ENCODE assay signal across 25 cellular contexts in the genomic region with DNA sequence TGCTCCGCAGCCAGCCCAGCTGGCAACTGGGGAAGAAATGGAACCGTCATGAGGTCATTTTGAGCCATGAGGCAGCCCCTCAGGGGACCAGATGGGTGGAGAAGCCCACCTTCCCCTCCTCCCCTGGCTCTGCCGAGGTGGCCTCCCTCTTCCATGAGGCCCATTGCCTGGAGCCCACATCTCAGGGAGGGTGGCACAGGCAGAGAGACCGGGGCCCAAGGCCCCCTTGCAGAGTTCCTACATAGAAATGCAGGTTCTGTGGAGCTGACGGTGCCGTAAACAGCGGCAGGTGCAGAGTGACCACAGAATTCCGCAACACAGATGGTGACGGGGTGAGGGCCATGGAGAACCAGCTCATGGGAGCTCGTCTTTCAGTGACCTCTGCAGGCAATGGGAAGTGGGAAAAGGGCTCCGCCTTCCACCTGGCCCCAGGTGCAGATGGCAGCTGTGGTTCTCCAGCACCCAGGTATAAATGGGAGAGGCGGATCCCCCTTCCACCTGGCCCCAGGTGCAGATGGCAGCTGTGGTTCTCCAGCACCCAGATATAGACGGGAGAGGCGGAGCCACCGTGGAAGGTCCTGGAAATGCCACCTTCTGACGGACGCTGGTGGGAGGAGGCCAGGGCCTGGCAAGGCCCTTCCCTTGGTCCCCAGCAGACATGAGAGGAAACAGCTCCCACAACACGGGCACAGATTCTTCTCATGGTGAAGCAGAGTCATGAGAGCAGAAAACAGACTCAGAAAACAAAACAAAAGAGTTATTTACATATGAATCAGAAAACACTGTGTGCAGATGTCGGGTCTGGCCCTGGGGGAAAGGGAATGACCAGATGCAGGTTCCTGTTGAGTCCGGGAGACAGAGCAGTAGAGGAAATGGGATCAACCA.
A peak's percentile ranks its signal among the peaks of the same experiment; 100 is the strongest.
DNase-seq lines count a peak whose midpoint lies in the region; ATAC-seq, FAIRE-seq and TF ChIP-seq lines count a peak whose summit lies in the region.
"Had no signal": no experiment of that assay in that cellular context is flagged by ENCODE, and none has a peak within 500 bp of the region (broad histone marks: within the 10 kb centered on the region; RNA-seq: fewer than 3 reads in every experiment).

No MANE protein-coding gene starts in this region.

- no peak for FAIRE-seq in pancreas (lab: Jason Lieb, UNC)
- FAIRE-seq: GM12878, islet of Langerhans had no signal

- intact Hi-C loops in pancreas (cut with DNase I): no loop called here

- H3K4me1 ChIP-seq in pancreas: peaks cover 7 to 11% (median 10%) of the 10 kb centered on the region in 3 donors
- H3K4me1 ChIP-seq: colonic mucosa, esophagus squamous epithelium, lower lobe of right lung, psoas muscle, suprapubic skin, uterus had no signal

- DNase-seq in ELF-1 (ENCODE audit: low read depth, low spot score): peak; percentile 77
- peak; percentile 80 for DNase-seq in NCI-H2029 (lab: John Stamatoyannopoulos, UW)
- peak; percentile 51 for DNase-seq in NCI-H774 (lab: John Stamatoyannopoulos, UW)
- peak; percentile 74 to 95 (median 93) for DNase-seq in pancreas
- no peak for DNase-seq in NCI-H1092 treated with DMSO at 0.1 percent for 48 hours (lab: John Stamatoyannopoulos, UW)
- DNase-seq in GM19238 (ENCODE audit: insufficient read length, low spot score): no peak
- DNase-seq in NCI-H2227 treated with DMSO at 0.1 percent for 48 hours (lab: John Stamatoyannopoulos, UW): no peak
- DNase-seq: activated CD4-positive, alpha-beta T cell treated with anti-CD3 and anti-CD28 coated beads, Interleukin-2, amount 50 U/mL, for 48 hours; activated CD4-positive, CD25-positive, alpha-beta regulatory T cell; activated CD8-positive, alpha-beta memory T cell treated with anti-CD3 and anti-CD28 coated beads, Interleukin-2, amount 50 U/mL, for 48 hours; CD8-positive, alpha-beta T cell; colonic mucosa; DMS79; esophagus squamous epithelium; Kasumi-1; lower lobe of right lung; NCI-H226; T-helper 9 cell; uterus had no signal

- TF ChIP-seq CTCF in pancreas (IDR thresholded peaks at IDR 0.05): no peak

- 27 to 30% methylated on average over 20 of the region's 20 CpGs for WGBS in pancreas, 2 donors

- no peak overlapping the region for H3K4me3 ChIP-seq in pancreas
- H3K4me3 ChIP-seq: colonic mucosa, esophagus squamous epithelium, GM12878, lower lobe of right lung, neural progenitor cell, psoas muscle, suprapubic skin, uterus had no signal

- peak overlapping the region; percentile 64 to 79 (median 78) for H3K27ac ChIP-seq in pancreas
- H3K27ac ChIP-seq: colonic mucosa, esophagus squamous epithelium, lower lobe of right lung, neural progenitor cell, psoas muscle, suprapubic skin, uterus had no signal

- no peaks in the 10 kb centered on the region for H3K9me3 ChIP-seq in pancreas
- H3K9me3 ChIP-seq: colonic mucosa, esophagus squamous epithelium, lower lobe of right lung, psoas muscle, suprapubic skin, uterus had no signal

- no peaks in the 10 kb centered on the region for H3K36me3 ChIP-seq in pancreas
- H3K36me3 ChIP-seq: colonic mucosa, esophagus squamous epithelium, lower lobe of right lung, neural progenitor cell, suprapubic skin, uterus had no signal

- ATAC-seq in pancreas: peak; percentile 94 to 96 (median 96)
- ATAC-seq: CD8-positive, alpha-beta T cell; GM12878; lower lobe of right lung; psoas muscle; stimulated activated memory B cell treated with anti-CD40 and anti-IgM and Interleukin-4, amounts not matched to agents 10 μg/mL and 1 μg/mL and 100 μg/mL, for 72 hours had no signal

- no peaks in the 10 kb centered on the region for H3K27me3 ChIP-seq in pancreas
- H3K27me3 ChIP-seq: colonic mucosa, neural progenitor cell, uterus had no signal

Comparison
In these comparisons a context has a peak if more than half of its experiments do, and no peak if none do; other contexts are left out.
1. DNase-seq: peak in ELF-1 (single experiment), NCI-H2029 (single experiment), NCI-H774 (single experiment) and pancreas (6 of 6); none in NCI-H1092 treated with DMSO at 0.1 percent for 48 hours (single experiment), GM19238 (single experiment) and NCI-H2227 treated with DMSO at 0.1 percent for 48 hours (single experiment).